In the genomic region with DNA sequence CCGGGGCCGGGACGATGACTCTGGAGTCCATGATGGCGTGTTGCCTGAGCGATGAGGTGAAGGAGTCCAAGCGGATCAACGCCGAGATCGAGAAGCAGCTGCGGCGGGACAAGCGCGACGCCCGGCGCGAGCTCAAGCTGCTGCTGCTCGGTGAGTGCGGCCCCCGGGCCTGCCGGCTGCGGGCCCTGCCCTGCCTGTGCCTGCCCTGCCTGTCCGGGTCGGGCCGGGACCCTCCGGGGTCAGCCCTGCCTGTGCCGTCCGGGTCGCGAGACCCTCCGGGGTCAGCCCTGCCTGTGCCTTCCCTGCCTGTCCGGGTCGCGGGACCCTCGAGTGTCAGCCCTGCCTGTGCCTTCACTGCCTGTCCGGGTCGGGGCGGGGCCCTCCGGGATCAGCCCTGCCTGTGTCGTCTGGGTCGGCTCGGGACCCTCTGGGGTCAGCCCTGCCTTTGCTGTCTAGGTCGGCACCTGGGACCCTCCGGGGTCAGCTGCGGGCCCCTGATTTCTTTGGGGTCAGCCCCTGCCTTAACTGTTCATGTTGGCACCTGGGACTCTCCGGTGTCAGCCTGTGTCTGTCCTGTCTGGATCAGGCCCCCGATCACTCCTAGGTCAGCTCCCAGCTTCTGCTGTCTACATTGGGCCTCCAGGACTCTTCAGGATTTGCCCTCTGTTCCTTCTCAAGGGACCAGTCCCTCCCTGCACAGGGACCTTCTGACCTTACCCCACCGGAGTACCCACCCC, we compare ENCODE assay signal across 9 cellular contexts. TPM values are rescaled to one million over a fixed set of nuclear protein-coding genes. Genes with fewer than 3 reads are reported as not detected.
DNase-seq lines count a peak whose midpoint lies in the region; ATAC-seq and TF ChIP-seq lines count a peak whose summit lies in the region.
"Had no signal": no experiment of that assay in that cellular context is flagged by ENCODE, and none has a peak within 500 bp of the region (broad histone marks: within the 10 kb centered on the region; RNA-seq: fewer than 3 reads in every experiment).

No MANE protein-coding gene starts in this region.

- H3K9me3 ChIP-seq in esophagus squamous epithelium: no peaks in the 10 kb centered on the region
- H3K9me3 ChIP-seq in trophoblast cell (ENCODE audit: insufficient read depth, low read depth, low read length): peaks cover 2% of the 10 kb centered on the region

- 0 to 7% methylated on average over 2 to 8 of the region's 48 CpGs for WGBS in esophagus squamous epithelium, 2 donors
- WGBS in trophoblast cell (ENCODE audit: extremely low coverage, insufficient coverage, insufficient read length): no CpG with 5 or more reads among the region's 48 CpGs

- peak overlapping the region; percentile 95 for H2AK5ac ChIP-seq in trophoblast cell (ENCODE audit: low read length)

- H3K9ac ChIP-seq in trophoblast cell (ENCODE audit: low read length): peak overlapping the region; percentile 98

- H3K4me3 ChIP-seq in GM12864 (ENCODE audit: low read depth, low read length) (peak overlapping the region; percentile 71), esophagus squamous epithelium (peak overlapping the region; percentile 67 to 96 (median 78)), trophoblast cell (ENCODE audit: low read depth, low read length) (peak overlapping the region; percentile 95)

- TF ChIP-seq CTCF in GM12864 (IDR thresholded peaks at IDR 0.05; ENCODE audit: low read depth, low read length, missing control alignments) (no peak), esophagus squamous epithelium (IDR thresholded peaks at IDR 0.05) (no peak)

- H4K91ac ChIP-seq in trophoblast cell (ENCODE audit: low read depth, low read length): peak overlapping the region; percentile 63

- H3K23ac ChIP-seq in trophoblast cell (ENCODE audit: low read length): no peak overlapping the region

- H4K8ac ChIP-seq in trophoblast cell (ENCODE audit: low read depth, low read length): peak overlapping the region; percentile 67

- no peaks in the 10 kb centered on the region for H3K36me3 Mint-ChIP-seq in activated CD4-positive, alpha-beta memory T cell treated with anti-CD3 and anti-CD28 coated beads for 36 hours

- ATAC-seq in HG03280 (IDR thresholded peaks at IDR 0.05; ENCODE audit: unreplicated experiment) (peak; percentile 16), GM21367 (IDR thresholded peaks at IDR 0.05; ENCODE audit: unreplicated experiment) (no peak)

- H3K14ac ChIP-seq in trophoblast cell (ENCODE audit: low read length): peak overlapping the region; percentile 87

- no peaks in the 10 kb centered on the region for H3K9me3 Mint-ChIP-seq in activated CD4-positive, alpha-beta memory T cell treated with anti-CD3 and anti-CD28 coated beads for 36 hours

- peak overlapping the region; percentile 94 for H3K4me2 ChIP-seq in trophoblast cell (ENCODE audit: low read length)

- intact Hi-C loops in activated CD4-positive, alpha-beta memory T cell treated with anti-CD3 and anti-CD28 coated beads for 36 hours (cut with micrococcal nuclease): no loop called here
- intact Hi-C loops in esophagus squamous epithelium (cut with DNase I): no loop called here

- no peaks in the 10 kb centered on the region for H3K27me3 ChIP-seq in esophagus squamous epithelium
- H3K27me3 ChIP-seq in trophoblast cell (ENCODE audit: insufficient read depth, low read length): no peaks in the 10 kb centered on the region

- peaks cover 19% of the 10 kb centered on the region for H3K27me3 Mint-ChIP-seq in activated CD4-positive, alpha-beta memory T cell treated with anti-CD3 and anti-CD28 coated beads for 36 hours

- H3K36me3 ChIP-seq in esophagus squamous epithelium (no peaks in the 10 kb centered on the region), trophoblast cell (ENCODE audit: control insufficient read depth in 1 of 2, insufficient read depth in 2 of 2, low read length in 2 of 2) (peaks cover 0 to 5% of the 10 kb centered on the region in 2 experiments)

- DNase-seq in GM12864 (ENCODE audit: low read depth) (no peak), esophagus squamous epithelium (lab: John Stamatoyannopoulos, UW) (no peak), trophoblast cell (peak in 1 of 2 donors; percentile 34), GM03348 (ENCODE audit: low spot score) (no peak), mucosa of gallbladder (ENCODE audit: low spot score) (no peak)
- peak; percentile 52 for DNase-seq in activated CD4-positive, alpha-beta memory T cell treated with anti-CD3 and anti-CD28 coated beads for 36 hours

- H3K79me1 ChIP-seq in trophoblast cell (ENCODE audit: low read length): peaks cover 7% of the 10 kb centered on the region

- H3K27ac ChIP-seq in esophagus squamous epithelium (peak overlapping the region; percentile 77 to 88 (median 84)), trophoblast cell (ENCODE audit: low read depth, low read length) (no peak overlapping the region)

- H4K12ac ChIP-seq in trophoblast cell (ENCODE audit: low read depth, low read length): peak overlapping the region; percentile 56

- H2BK5ac ChIP-seq in trophoblast cell (ENCODE audit: low read depth, low read length, poor library complexity): no peak overlapping the region

- H3K27ac Mint-ChIP-seq in activated CD4-positive, alpha-beta memory T cell treated with anti-CD3 and anti-CD28 coated beads for 36 hours: no peak overlapping the region

- TF ChIP-seq POLR2A in esophagus squamous epithelium (IDR thresholded peaks at IDR 0.05): no peak

- H3K79me2 ChIP-seq in trophoblast cell (ENCODE audit: control insufficient read depth, insufficient read depth, low read length, poor library complexity): peaks cover 37% of the 10 kb centered on the region

- H2AFZ ChIP-seq in trophoblast cell (ENCODE audit: insufficient read depth, low read length, poor library complexity): peak overlapping the region; percentile 79

- H3K18ac ChIP-seq in trophoblast cell (ENCODE audit: low read length): peak overlapping the region; percentile 81

- H3K4me1 ChIP-seq in esophagus squamous epithelium (peaks cover 43 to 56% (median 47%) of the 10 kb centered on the region in 3 donors), trophoblast cell (ENCODE audit: control insufficient read depth in 1 of 2, insufficient read depth in 2 of 2, low read length in 2 of 2) (peaks cover 9 to 15% of the 10 kb centered on the region in 2 experiments)

- no peak overlapping the region for H2BK12ac ChIP-seq in trophoblast cell (ENCODE audit: low read length)

- peaks cover 22% of the 10 kb centered on the region for H3K4me1 Mint-ChIP-seq in activated CD4-positive, alpha-beta memory T cell treated with anti-CD3 and anti-CD28 coated beads for 36 hours (ENCODE audit: low read depth)

- POLR2A ChIA-PET in activated CD4-positive, alpha-beta memory T cell treated with anti-CD3 and anti-CD28 coated beads for 36 hours (lab: Charles Lee): no interaction called here

- peak overlapping the region; percentile 64 for H2BK120ac ChIP-seq in trophoblast cell (ENCODE audit: insufficient read depth, low read length, poor library complexity)

- peak overlapping the region; percentile 71 for H3K4me3 Mint-ChIP-seq in activated CD4-positive, alpha-beta memory T cell treated with anti-CD3 and anti-CD28 coated beads for 36 hours

- CTCF ChIA-PET in activated CD4-positive, alpha-beta memory T cell treated with anti-CD3 and anti-CD28 coated beads for 36 hours (lab: Charles Lee): interaction anchor here (0.9 to 2.1 kb wide), 3 partner anchors 9 to 144 kb away, joined by 3 to 10 read pairs (median 3); no protein-coding TSS in a partner anchor

- peak overlapping the region; percentile 97 for H3K4ac ChIP-seq in trophoblast cell (ENCODE audit: low read depth, low read length)

RNA-seq across cellular contexts. Expression of gene GNA11, which starts 0.6 kb away (rescaled TPM):
- total RNA-seq in activated CD4-positive, alpha-beta memory T cell treated with anti-CD3 and anti-CD28 coated beads for 36 hours: 10 to 100 TPM in 1 of 2 experiments, 1 to 10 TPM in 1; 6.3 to 11.6 TPM
- total RNA-seq in esophagus squamous epithelium (10 to 100 TPM; 21.2 to 39.7 (median 34.0) TPM), mucosa of gallbladder (93.2 TPM)
- polyA plus RNA-seq in trophoblast cell (2013): 41.4 and 43.4 TPM in 2 replicates

RNA-seq across cellular contexts. Expression of gene TLE5, which starts 32.5 kb away (rescaled TPM):
- 100 to 1,000 TPM; 411 to 426 TPM for total RNA-seq in activated CD4-positive, alpha-beta memory T cell treated with anti-CD3 and anti-CD28 coated beads for 36 hours
- total RNA-seq in esophagus squamous epithelium (100 to 1,000 TPM; 141 to 433 (median 298) TPM), mucosa of gallbladder (629 TPM)
- 183 and 188 TPM in 2 replicates for polyA plus RNA-seq in trophoblast cell (2013)

RNA-seq across cellular contexts. Expression of gene GNA15, which starts 41.0 kb away (rescaled TPM):
- 10 to 100 TPM; 78.4 to 79.5 TPM for total RNA-seq in activated CD4-positive, alpha-beta memory T cell treated with anti-CD3 and anti-CD28 coated beads for 36 hours
- total RNA-seq in esophagus squamous epithelium: 100 to 1,000 TPM in 3 of 4 donors, 10 to 100 TPM in 1; 72.7 to 186 (median 132) TPM
- 0.03 TPM in 1 of 2 replicates, not detected in the other for polyA plus RNA-seq in trophoblast cell (2013)
- total RNA-seq in mucosa of gallbladder: 6.4 TPM
- total RNA-seq: SK-MEL-5 had no signal

Comparison
In these comparisons a context has a peak if more than half of its experiments do, and no peak if none do; other contexts are left out.
1. RNA of gene GNA15, which starts 41.0 kb away (total RNA-seq): 72.7 to 186 TPM in esophagus squamous epithelium and 78.4 to 79.5 TPM in activated CD4-positive, alpha-beta memory T cell treated with anti-CD3 and anti-CD28 coated beads for 36 hours; 6.4 TPM in mucosa of gallbladder (single experiment); every median in the first group is over 10 times any median in the second.
2. Peak in every context shown above with its lines, with median percentiles within 50 percentile points of each other: H3K4me3 ChIP-seq.